19 cellular contexts compared by ENCODE assay signal in genomic region chr16:86485746-86486145, GRCh38. TPM values are rescaled to one million over a fixed set of nuclear protein-coding genes. Genes with fewer than 3 reads are reported as not detected.
"Had no signal": no experiment of that assay in that cellular context is flagged by ENCODE, and none has a peak within 500 bp of the region (broad histone marks: within the 10 kb centered on the region; RNA-seq: fewer than 3 reads in every experiment).

No MANE protein-coding gene starts in this region.

- ATAC-seq: foreskin keratinocyte, gastroesophageal sphincter, heart left ventricle, left cardiac atrium, left lung, left ventricle myocardium superior, lower lobe of right lung, mucosa of descending colon had no signal

- H3K4me1 Mint-ChIP-seq: immature natural killer cell, naive B cell had no signal

- H3K36me3 Mint-ChIP-seq: immature natural killer cell, mesothelial cell of epicardium had no signal

- H3K4me3 Mint-ChIP-seq: immature natural killer cell, mesothelial cell of epicardium had no signal

- DNase-seq: dermis blood vessel endothelial cell; dorsolateral prefrontal cortex; effector CD4-positive, alpha-beta T cell; effector memory CD4-positive, alpha-beta T cell; foreskin keratinocyte; heart left ventricle; hypothalamus; immature natural killer cell; left cardiac atrium; left lung; left ventricle myocardium superior; lower lobe of right lung; mesenchymal stem cell; mucosa of descending colon; naive B cell had no signal

- H3K27ac Mint-ChIP-seq: immature natural killer cell, mesothelial cell of epicardium, naive B cell had no signal

RNA-seq across cellular contexts. Expression of gene FOXF1, which starts 24.6 kb away (rescaled TPM):
- total RNA-seq: foreskin keratinocyte, kidney epithelial cell, myocyte had no signal
